In genomic region chr1:228379165-228379460, GRCh38 we compare ENCODE assay signal across 8 cellular contexts. TPM values are rescaled to one million over a fixed set of nuclear protein-coding genes. Genes with fewer than 3 reads are reported as not detected.
DNase-seq lines count a peak whose midpoint lies in the region; ATAC-seq and TF ChIP-seq lines count a peak whose summit lies in the region.

No MANE protein-coding gene starts in this region.

- no peak overlapping the region for H3K27ac Mint-ChIP-seq in central memory CD8-positive, alpha-beta T cell (ENCODE audit: low read depth)

- H3K4me3 Mint-ChIP-seq in central memory CD8-positive, alpha-beta T cell: peak overlapping the region; percentile 74

- DNase-seq in AG10803 (ENCODE audit: low read depth) (peak; percentile 25), HK-2 (ENCODE audit: unreplicated experiment) (peak; percentile 67), lower lobe of right lung (peak; percentile 62), GM19238 (ENCODE audit: insufficient read length, low spot score) (no peak), GM19240 (ENCODE audit: insufficient read length, low spot score) (no peak), germinal center (ENCODE audit: low spot score) (no peak)
- DNase-seq in central memory CD8-positive, alpha-beta T cell (ENCODE audit: low spot score in 2 of 2): no peak

- TF ChIP-seq CTCF in AG10803 (conservative IDR thresholded peaks at IDR 0.05; ENCODE audit: low read length) (no peak), lower lobe of right lung (IDR thresholded peaks at IDR 0.05) (no peak)

- peaks cover 8% of the 10 kb centered on the region for H3K4me1 Mint-ChIP-seq in central memory CD8-positive, alpha-beta T cell

- no peaks in the 10 kb centered on the region for H3K9me3 Mint-ChIP-seq in central memory CD8-positive, alpha-beta T cell

- H3K27ac ChIP-seq in lower lobe of right lung: peak overlapping the region; percentile 37

- H3K36me3 ChIP-seq in lower lobe of right lung: no peaks in the 10 kb centered on the region

- H3K27me3 Mint-ChIP-seq in central memory CD8-positive, alpha-beta T cell: peaks cover 24% of the 10 kb centered on the region

- no peaks in the 10 kb centered on the region for H3K9me3 ChIP-seq in lower lobe of right lung

- H3K36me3 Mint-ChIP-seq in central memory CD8-positive, alpha-beta T cell (ENCODE audit: insufficient read depth): peaks cover 3% of the 10 kb centered on the region

- H3K4me3 ChIP-seq in AG10803 (ENCODE audit: low read length) (peak overlapping the region; percentile 65), lower lobe of right lung (peak overlapping the region; percentile 56)

- peaks cover 7% of the 10 kb centered on the region for H3K27me3 ChIP-seq in lower lobe of right lung (ENCODE audit: low read depth)

- no peak for ATAC-seq in central memory CD8-positive, alpha-beta T cell (replicated peaks; ENCODE audit: extremely low read depth, poor library complexity, severe bottlenecking)
- ATAC-seq in lower lobe of right lung (peak; percentile 22 to 62), GM21737 (IDR thresholded peaks at IDR 0.05; ENCODE audit: unreplicated experiment) (no peak)

- intact Hi-C loops in lower lobe of right lung (cut with DNase I): no loop called here

- H3K4me1 ChIP-seq in lower lobe of right lung: peaks cover 11% of the 10 kb centered on the region

RNA-seq across cellular contexts. Expression of gene TRIM11, which starts 27.5 kb away (rescaled TPM):
- total RNA-seq in lower lobe of right lung: 26.2 TPM

RNA-seq across cellular contexts. Expression of gene TRIM17, which starts 37.5 kb away (rescaled TPM):
- total RNA-seq in lower lobe of right lung: 2.6 TPM

Comparison
In these comparisons a context has a peak if more than half of its experiments do, and no peak if none do; other contexts are left out.
1. DNase-seq: peak in AG10803 (single experiment), HK-2 (single experiment) and lower lobe of right lung (single experiment); none in central memory CD8-positive, alpha-beta T cell (0 of 2), GM19238 (single experiment), GM19240 (single experiment) and germinal center (single experiment).
2. ATAC-seq: peak in lower lobe of right lung (2 of 2); none in central memory CD8-positive, alpha-beta T cell (single experiment) and GM21737 (single experiment).